25 cellular contexts compared by ENCODE assay signal in the genomic region with DNA sequence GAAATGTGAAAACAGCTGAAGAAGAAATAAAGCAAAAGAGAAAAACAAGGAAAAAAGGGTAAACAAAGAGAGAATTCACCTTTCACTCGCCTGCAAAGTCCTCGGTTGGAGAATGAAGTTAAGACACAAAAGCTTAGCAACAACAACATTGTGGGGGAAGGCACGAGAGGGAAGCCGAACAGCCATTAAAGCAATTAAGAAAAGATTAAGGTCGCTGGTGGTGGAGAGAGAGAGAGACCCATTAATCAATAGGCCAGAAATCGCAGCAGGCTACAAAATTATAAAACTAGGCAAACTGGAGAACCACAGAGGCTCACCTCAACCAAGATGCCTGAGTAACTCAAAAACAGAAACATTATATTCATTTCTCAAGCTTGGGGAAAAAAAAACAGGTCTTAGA.
"Had no signal": no experiment of that assay in that cellular context is flagged by ENCODE, and none has a peak within 500 bp of the region (broad histone marks: within the 10 kb centered on the region; RNA-seq: fewer than 3 reads in every experiment).

No MANE protein-coding gene starts in this region.

- H3K4me3 ChIP-seq: colonic mucosa, esophagus muscularis mucosa, gastroesophageal sphincter, heart left ventricle, hepatocyte, lung, prostate gland, skin epidermis, spleen, transverse colon, upper lobe of right lung, uterus had no signal

- H3K9me3 Mint-ChIP-seq: dendritic cell treated with granulocyte-macrophage colony-stimulating factor and Interleukin-4, amounts not matched to agents 40 ng/mL and 50 ng/mL, for 4 days; memory B cell; natural killer cell; neural crest cell; stimulated activated naive B cell treated with anti-CD40 and anti-IgM and Interleukin-4, amounts not matched to agents 10 μg/mL and 1 μg/mL and 100 μg/mL, for 72 hours; stimulated activated naive CD8-positive, alpha-beta T cell treated with anti-CD3 and anti-CD28 coated beads, Interleukin-15, Interleukin-2, amounts not matched to agents 100 ng/mL and 50 ng/mL, for 24 hours had no signal

- FAIRE-seq: endothelial cell of umbilical vein, kidney had no signal

- H3K9me3 ChIP-seq: colonic mucosa, esophagus muscularis mucosa, gastroesophageal sphincter, heart left ventricle, prostate gland, spleen, transverse colon, upper lobe of right lung, uterus had no signal

- H2AFZ ChIP-seq: hepatocyte, parathyroid adenoma had no signal

- H3K9ac ChIP-seq: parathyroid adenoma had no signal

- ATAC-seq: foreskin keratinocyte; gastroesophageal sphincter; heart left ventricle; left lobe of liver; natural killer cell; right cardiac atrium; stimulated activated naive B cell treated with anti-CD40 and anti-IgM and Interleukin-4, amounts not matched to agents 10 μg/mL and 1 μg/mL and 100 μg/mL, for 72 hours; upper lobe of right lung had no signal

- H3K4me1 ChIP-seq: colonic mucosa, esophagus muscularis mucosa, foreskin keratinocyte, gastroesophageal sphincter, heart left ventricle, parathyroid adenoma, prostate gland, spleen, upper lobe of right lung, uterus had no signal

- H3K4me3 Mint-ChIP-seq: dendritic cell treated with granulocyte-macrophage colony-stimulating factor and Interleukin-4, amounts not matched to agents 40 ng/mL and 50 ng/mL, for 4 days; memory B cell; natural killer cell; neural crest cell; stimulated activated naive B cell treated with anti-CD40 and anti-IgM and Interleukin-4, amounts not matched to agents 10 μg/mL and 1 μg/mL and 100 μg/mL, for 72 hours; stimulated activated naive CD8-positive, alpha-beta T cell treated with anti-CD3 and anti-CD28 coated beads, Interleukin-15, Interleukin-2, amounts not matched to agents 100 ng/mL and 50 ng/mL, for 24 hours had no signal

- H3K27ac ChIP-seq: colonic mucosa, esophagus muscularis mucosa, foreskin keratinocyte, gastroesophageal sphincter, heart left ventricle, hepatocyte, parathyroid adenoma, prostate gland, skin epidermis, spleen, transverse colon, upper lobe of right lung, uterus had no signal

- H3K36me3 Mint-ChIP-seq: memory B cell, natural killer cell had no signal

- DNase-seq: colonic mucosa; effector CD8-positive, alpha-beta T cell; foreskin keratinocyte; heart left ventricle; kidney; natural killer cell; right cardiac atrium; spleen; stimulated activated naive B cell treated with anti-CD40 and anti-IgM and Interleukin-4, amounts not matched to agents 10 μg/mL and 1 μg/mL and 100 μg/mL, for 72 hours; transverse colon; upper lobe of right lung; uterus had no signal

- H3K4me2 ChIP-seq: hepatocyte had no signal

- H3K27me3 ChIP-seq: colonic mucosa, hepatocyte, transverse colon, uterus had no signal

- H3K27ac Mint-ChIP-seq: dendritic cell treated with granulocyte-macrophage colony-stimulating factor and Interleukin-4, amounts not matched to agents 40 ng/mL and 50 ng/mL, for 4 days; memory B cell; natural killer cell; stimulated activated naive B cell treated with anti-CD40 and anti-IgM and Interleukin-4, amounts not matched to agents 10 μg/mL and 1 μg/mL and 100 μg/mL, for 72 hours; stimulated activated naive CD8-positive, alpha-beta T cell treated with anti-CD3 and anti-CD28 coated beads, Interleukin-15, Interleukin-2, amounts not matched to agents 100 ng/mL and 50 ng/mL, for 24 hours had no signal

- H3K4me1 Mint-ChIP-seq: memory B cell; natural killer cell; stimulated activated naive B cell treated with anti-CD40 and anti-IgM and Interleukin-4, amounts not matched to agents 10 μg/mL and 1 μg/mL and 100 μg/mL, for 72 hours had no signal

- H3K36me3 ChIP-seq: colonic mucosa, esophagus muscularis mucosa, gastroesophageal sphincter, heart left ventricle, prostate gland, spleen, transverse colon, upper lobe of right lung, uterus had no signal

- H3K79me2 ChIP-seq: hepatocyte, parathyroid adenoma had no signal
